ENCODE assay signal across 14 cellular contexts in the genomic region with DNA sequence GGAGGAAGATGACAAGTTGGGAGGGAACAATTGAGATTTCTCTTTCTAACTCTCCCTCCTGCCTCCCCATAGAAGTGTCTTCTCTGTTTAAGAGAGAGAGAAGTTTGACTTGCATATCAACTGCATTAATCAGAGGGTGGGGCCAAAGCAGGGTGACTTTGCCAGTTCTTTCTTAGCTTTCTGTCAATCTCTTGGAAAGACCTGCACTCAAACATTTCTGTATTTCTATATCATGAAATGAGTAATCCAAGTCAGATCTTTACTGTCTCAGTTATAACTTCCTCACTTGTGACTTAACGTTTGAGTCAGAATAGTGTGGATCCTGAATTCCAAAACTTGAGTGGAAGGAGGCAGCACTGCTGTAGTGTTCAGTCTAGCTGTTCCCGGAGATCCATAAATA.
DNase-seq lines count a peak whose midpoint lies in the region; ATAC-seq and TF ChIP-seq lines count a peak whose summit lies in the region.
"Had no signal": no experiment of that assay in that cellular context is flagged by ENCODE, and none has a peak within 500 bp of the region (broad histone marks: within the 10 kb centered on the region; RNA-seq: fewer than 3 reads in every experiment).

No MANE protein-coding gene starts in this region.

- DNase-seq in AG08395 (ENCODE audit: low spot score): peak; percentile 68
- DNase-seq in LHCN-M2 (ENCODE audit: low read depth): peak; percentile 42
- peak; percentile 53 for DNase-seq in astrocyte of the spinal cord (ENCODE audit: low read depth, low spot score)
- peak; percentile 44 for DNase-seq in hepatic stellate cell (ENCODE audit: low spot score)
- DNase-seq in NCI-H1436 treated with DMSO at 0.1 percent for 48 hours (lab: John Stamatoyannopoulos, UW): no peak
- DNase-seq in DMS153 (lab: John Stamatoyannopoulos, UW): no peak
- DNase-seq: activated T-cell treated with anti-CD3 and anti-CD28 coated beads, Interleukin-2, amount 50 U/mL, for 24 hours; amygdala; effector memory CD4-positive, alpha-beta T cell; NCI-H1694 had no signal

- ATAC-seq in GM21381 (IDR thresholded peaks at IDR 0.05; ENCODE audit: unreplicated experiment) (no peak), HG03457 (IDR thresholded peaks at IDR 0.05; ENCODE audit: unreplicated experiment) (no peak)

- in situ Hi-C loops in astrocyte of the spinal cord (cut with HindIII; ENCODE audit: low sequenced_read_pairs): no loop called here

- no peak for TF ChIP-seq CTCF in astrocyte of the spinal cord (IDR thresholded peaks at IDR 0.05; ENCODE audit: low read depth, low read length)

- no peak overlapping the region for H3K4me3 ChIP-seq in astrocyte of the spinal cord (ENCODE audit: low read depth, low read length)
- H3K4me3 ChIP-seq: HAP-1, SJSA1 had no signal

Comparison
In these comparisons a context has a peak if more than half of its experiments do, and no peak if none do; other contexts are left out.
1. DNase-seq: peak in AG08395 (single experiment), LHCN-M2 (single experiment), astrocyte of the spinal cord (single experiment) and hepatic stellate cell (single experiment); none in NCI-H1436 treated with DMSO at 0.1 percent for 48 hours (single experiment) and DMS153 (single experiment).